1 cellular context compared by ENCODE assay signal in genomic region chr7:90346326-90347125, GRCh38.
A peak's percentile ranks its signal among the peaks of the same experiment; 100 is the strongest.
TF ChIP-seq lines count a peak whose summit lies in the region.

A gene with protein sequence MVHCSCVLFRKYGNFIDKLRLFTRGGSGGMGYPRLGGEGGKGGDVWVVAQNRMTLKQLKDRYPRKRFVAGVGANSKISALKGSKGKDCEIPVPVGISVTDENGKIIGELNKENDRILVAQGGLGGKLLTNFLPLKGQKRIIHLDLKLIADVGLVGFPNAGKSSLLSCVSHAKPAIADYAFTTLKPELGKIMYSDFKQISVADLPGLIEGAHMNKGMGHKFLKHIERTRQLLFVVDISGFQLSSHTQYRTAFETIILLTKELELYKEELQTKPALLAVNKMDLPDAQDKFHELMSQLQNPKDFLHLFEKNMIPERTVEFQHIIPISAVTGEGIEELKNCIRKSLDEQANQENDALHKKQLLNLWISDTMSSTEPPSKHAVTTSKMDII (plus strand): TSS chr7:90346716. CDS start chr7:90346742, 26 bp downstream.

TF ChIP-seq in HepG2, 621 proteins besides CTCF, POLR2A, EP300 and RAD21 (continued from another document and continues in another):
- TF ChIP-seq CHCHD3 (CRISPR knock-in tag; IDR thresholded peaks at IDR 0.05): no peak
- TF ChIP-seq ZNF547 (CRISPR knock-in tag; IDR thresholded peaks at IDR 0.05): peak; percentile 67; the same call in 1 of the 2 replicates
- 0 out of 2 replicates have a peak, but pooled peaks have one; percentile 59 for TF ChIP-seq ZFYVE20 (CRISPR knock-in tag; IDR thresholded peaks at IDR 0.05; ENCODE audit: borderline replicate concordance, low read depth)
- peak; percentile 84 for TF ChIP-seq GATAD2A (CRISPR knock-in tag; IDR thresholded peaks at IDR 0.05)
- TF ChIP-seq, protein P1, sequence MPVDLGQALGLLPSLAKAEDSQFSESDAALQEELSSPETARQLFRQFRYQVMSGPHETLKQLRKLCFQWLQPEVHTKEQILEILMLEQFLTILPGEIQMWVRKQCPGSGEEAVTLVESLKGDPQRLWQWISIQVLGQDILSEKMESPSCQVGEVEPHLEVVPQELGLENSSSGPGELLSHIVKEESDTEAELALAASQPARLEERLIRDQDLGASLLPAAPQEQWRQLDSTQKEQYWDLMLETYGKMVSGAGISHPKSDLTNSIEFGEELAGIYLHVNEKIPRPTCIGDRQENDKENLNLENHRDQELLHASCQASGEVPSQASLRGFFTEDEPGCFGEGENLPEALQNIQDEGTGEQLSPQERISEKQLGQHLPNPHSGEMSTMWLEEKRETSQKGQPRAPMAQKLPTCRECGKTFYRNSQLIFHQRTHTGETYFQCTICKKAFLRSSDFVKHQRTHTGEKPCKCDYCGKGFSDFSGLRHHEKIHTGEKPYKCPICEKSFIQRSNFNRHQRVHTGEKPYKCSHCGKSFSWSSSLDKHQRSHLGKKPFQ (CRISPR knock-in tag; IDR thresholded peaks at IDR 0.05; ENCODE audit: insufficient replicate concordance): no peak
- 0 out of 2 replicates have a peak, but pooled peaks have one; percentile 25 for TF ChIP-seq HOXA5 (CRISPR knock-in tag; IDR thresholded peaks at IDR 0.05)
- TF ChIP-seq, protein P2, sequence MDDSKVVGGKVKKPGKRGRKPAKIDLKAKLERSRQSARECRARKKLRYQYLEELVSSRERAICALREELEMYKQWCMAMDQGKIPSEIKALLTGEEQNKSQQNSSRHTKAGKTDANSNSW (CRISPR knock-in tag; IDR thresholded peaks at IDR 0.05; ENCODE audit: borderline replicate concordance): peak; percentile 87; the same call in 1 of the 2 replicates
- TF ChIP-seq ETV5 (CRISPR knock-in tag; IDR thresholded peaks at IDR 0.05; ENCODE audit: borderline replicate concordance): no peak; the same call in 1 of the 2 replicates
- TF ChIP-seq, protein P3, sequence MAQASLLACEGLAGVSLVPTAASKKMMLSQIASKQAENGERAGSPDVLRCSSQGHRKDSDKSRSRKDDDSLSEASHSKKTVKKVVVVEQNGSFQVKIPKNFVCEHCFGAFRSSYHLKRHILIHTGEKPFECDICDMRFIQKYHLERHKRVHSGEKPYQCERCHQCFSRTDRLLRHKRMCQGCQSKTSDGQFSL (CRISPR knock-in tag; IDR thresholded peaks at IDR 0.05): no peak
- no peak for TF ChIP-seq CCAR2 (optimal IDR thresholded peaks at IDR 0.05; ENCODE audit: low read depth, low read length)
- TF ChIP-seq CREM (IDR thresholded peaks at IDR 0.05): peak; percentile 99
- TF ChIP-seq CREM (CRISPR knock-in tag; IDR thresholded peaks at IDR 0.05): peak; percentile 84
- TF ChIP-seq TGIF2 (CRISPR knock-in tag; IDR thresholded peaks at IDR 0.05): peak; percentile 95
- no peak for TF ChIP-seq ZNF670 (CRISPR knock-in tag; IDR thresholded peaks at IDR 0.05; ENCODE audit: borderline replicate concordance)
- peak; percentile 98 for TF ChIP-seq ZFX (CRISPR knock-in tag; IDR thresholded peaks at IDR 0.05; ENCODE audit: low read depth)
- no peak for TF ChIP-seq ZNF549 (CRISPR knock-in tag; IDR thresholded peaks at IDR 0.05)
- TF ChIP-seq ARID2 (CRISPR knock-in tag; IDR thresholded peaks at IDR 0.05; ENCODE audit: borderline replicate concordance): peak; percentile 94
- TF ChIP-seq SMARCE1 (IDR thresholded peaks at IDR 0.05; ENCODE audit: borderline replicate concordance): no peak
- TF ChIP-seq PRMT3 (CRISPR knock-in tag; IDR thresholded peaks at IDR 0.05; ENCODE audit: borderline replicate concordance, low read depth): no peak
- TF ChIP-seq, protein P4, sequence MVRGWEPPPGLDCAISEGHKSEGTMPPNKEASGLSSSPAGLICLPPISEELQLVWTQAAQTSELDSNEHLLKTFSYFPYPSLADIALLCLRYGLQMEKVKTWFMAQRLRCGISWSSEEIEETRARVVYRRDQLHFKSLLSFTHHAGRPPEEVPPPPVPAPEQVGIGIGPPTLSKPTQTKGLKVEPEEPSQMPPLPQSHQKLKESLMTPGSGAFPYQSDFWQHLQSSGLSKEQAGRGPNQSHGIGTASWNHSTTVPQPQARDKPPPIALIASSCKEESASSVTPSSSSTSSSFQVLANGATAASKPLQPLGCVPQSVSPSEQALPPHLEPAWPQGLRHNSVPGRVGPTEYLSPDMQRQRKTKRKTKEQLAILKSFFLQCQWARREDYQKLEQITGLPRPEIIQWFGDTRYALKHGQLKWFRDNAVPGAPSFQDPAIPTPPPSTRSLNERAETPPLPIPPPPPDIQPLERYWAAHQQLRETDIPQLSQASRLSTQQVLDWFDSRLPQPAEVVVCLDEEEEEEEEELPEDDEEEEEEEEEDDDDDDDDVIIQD (CRISPR knock-in tag; IDR thresholded peaks at IDR 0.05; ENCODE audit: low read depth): peak; percentile 81
- no peak for TF ChIP-seq SETDB1 (CRISPR knock-in tag; IDR thresholded peaks at IDR 0.05; ENCODE audit: borderline replicate concordance)
- TF ChIP-seq FOXJ3 (CRISPR knock-in tag; IDR thresholded peaks at IDR 0.05; ENCODE audit: borderline replicate concordance): no peak
- TF ChIP-seq ZNF30 (CRISPR knock-in tag; IDR thresholded peaks at IDR 0.05): no peak
- peak; percentile 89; the same call in 1 of the 2 replicates for TF ChIP-seq ZNF607 (CRISPR knock-in tag; IDR thresholded peaks at IDR 0.05; ENCODE audit: borderline replicate concordance)
- TF ChIP-seq ZSCAN25 (CRISPR knock-in tag; IDR thresholded peaks at IDR 0.05): peak; percentile 73; the same call in 1 of the 2 replicates
- TF ChIP-seq RNF2 (conservative IDR thresholded peaks at IDR 0.05; ENCODE audit: low read depth): peak; percentile 49; the same call in 1 of the 2 replicates
- TF ChIP-seq, protein P5, sequence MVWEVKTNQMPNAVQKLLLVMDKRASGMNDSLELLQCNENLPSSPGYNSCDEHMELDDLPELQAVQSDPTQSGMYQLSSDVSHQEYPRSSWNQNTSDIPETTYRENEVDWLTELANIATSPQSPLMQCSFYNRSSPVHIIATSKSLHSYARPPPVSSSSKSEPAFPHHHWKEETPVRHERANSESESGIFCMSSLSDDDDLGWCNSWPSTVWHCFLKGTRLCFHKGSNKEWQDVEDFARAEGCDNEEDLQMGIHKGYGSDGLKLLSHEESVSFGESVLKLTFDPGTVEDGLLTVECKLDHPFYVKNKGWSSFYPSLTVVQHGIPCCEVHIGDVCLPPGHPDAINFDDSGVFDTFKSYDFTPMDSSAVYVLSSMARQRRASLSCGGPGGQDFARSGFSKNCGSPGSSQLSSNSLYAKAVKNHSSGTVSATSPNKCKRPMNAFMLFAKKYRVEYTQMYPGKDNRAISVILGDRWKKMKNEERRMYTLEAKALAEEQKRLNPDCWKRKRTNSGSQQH (CRISPR knock-in tag; IDR thresholded peaks at IDR 0.05; ENCODE audit: low read depth): no peak
- TF ChIP-seq CHD2 (IDR thresholded peaks at IDR 0.05; ENCODE audit: low read depth, low read length): peak; percentile 47; the same call in 1 of the 2 replicates
- TF ChIP-seq ZNF7 (CRISPR knock-in tag; IDR thresholded peaks at IDR 0.05): no peak
- peak; percentile 78; the same call in 1 of the 2 replicates for TF ChIP-seq ATF2 (CRISPR knock-in tag; IDR thresholded peaks at IDR 0.05)
- TF ChIP-seq MXD4 (CRISPR knock-in tag; IDR thresholded peaks at IDR 0.05): peak; percentile 85
- no peak for TF ChIP-seq SP140L (CRISPR knock-in tag; IDR thresholded peaks at IDR 0.05; ENCODE audit: borderline replicate concordance)
- no peak for TF ChIP-seq ZNF674 (CRISPR knock-in tag; IDR thresholded peaks at IDR 0.05; ENCODE audit: low read depth)
- no peak for TF ChIP-seq FOXA1 (IDR thresholded peaks at IDR 0.05)
- TF ChIP-seq FOXA1 (CRISPR knock-in tag; IDR thresholded peaks at IDR 0.05): no peak
- no peak for TF ChIP-seq ZNF253 (CRISPR knock-in tag; IDR thresholded peaks at IDR 0.05; ENCODE audit: borderline replicate concordance)
- TF ChIP-seq ZNF563 (CRISPR knock-in tag; IDR thresholded peaks at IDR 0.05): no peak
- TF ChIP-seq KDM6A (CRISPR knock-in tag; IDR thresholded peaks at IDR 0.05; ENCODE audit: low read depth): no peak
- peak; percentile 58 for TF ChIP-seq HMGXB3 (CRISPR knock-in tag; IDR thresholded peaks at IDR 0.05; ENCODE audit: borderline replicate concordance)
- peak; percentile 68; the same call in 1 of the 2 replicates for TF ChIP-seq ZNF414 (CRISPR knock-in tag; IDR thresholded peaks at IDR 0.05)
- TF ChIP-seq SCMH1 (CRISPR knock-in tag; IDR thresholded peaks at IDR 0.05; ENCODE audit: borderline replicate concordance): no peak
- TF ChIP-seq NR2F6 (IDR thresholded peaks at IDR 0.05): no peak
- TF ChIP-seq NR2F6 (CRISPR knock-in tag; IDR thresholded peaks at IDR 0.05): peak; percentile 37; the same call in 1 of the 2 replicates
- no peak for TF ChIP-seq DDIT3 (CRISPR knock-in tag; IDR thresholded peaks at IDR 0.05)
- no peak for TF ChIP-seq MAFF (IDR thresholded peaks at IDR 0.05; ENCODE audit: low read depth, low read length)
- TF ChIP-seq ZNF232 (CRISPR knock-in tag; IDR thresholded peaks at IDR 0.05; ENCODE audit: borderline replicate concordance): peak; percentile 39; the same call in 1 of the 2 replicates
- TF ChIP-seq NONO (IDR thresholded peaks at IDR 0.05): no peak
- TF ChIP-seq NONO (CRISPR knock-in tag; conservative IDR thresholded peaks at IDR 0.05): peak; percentile 91
- peak; percentile 63 for TF ChIP-seq FOXP4 (CRISPR knock-in tag; IDR thresholded peaks at IDR 0.05)
- peak; percentile 86; the same call in 1 of the 2 replicates for TF ChIP-seq SP4 (CRISPR knock-in tag; IDR thresholded peaks at IDR 0.05)
- TF ChIP-seq ZNF501 (CRISPR knock-in tag; IDR thresholded peaks at IDR 0.05): peak; percentile 97
- TF ChIP-seq ZNF350 (CRISPR knock-in tag; IDR thresholded peaks at IDR 0.05; ENCODE audit: borderline replicate concordance, low read depth): peak; percentile 83; the same call in 1 of the 2 replicates
- peak; percentile 57; the same call in 1 of the 2 replicates for TF ChIP-seq HOXD1 (CRISPR knock-in tag; IDR thresholded peaks at IDR 0.05)
- no peak for TF ChIP-seq JUN (CRISPR knock-in tag; IDR thresholded peaks at IDR 0.05)
- no peak for TF ChIP-seq TP53 (CRISPR knock-in tag; conservative IDR thresholded peaks at IDR 0.05)
- TF ChIP-seq ZNF224 (CRISPR knock-in tag; IDR thresholded peaks at IDR 0.05): no peak
- peak; percentile 19; the same call in 1 of the 2 replicates for TF ChIP-seq ZKSCAN8 (CRISPR knock-in tag; IDR thresholded peaks at IDR 0.05; ENCODE audit: borderline replicate concordance)
- no peak; the same call in 1 of the 2 replicates for TF ChIP-seq NFKB2 (CRISPR knock-in tag; IDR thresholded peaks at IDR 0.05; ENCODE audit: borderline replicate concordance)
- 0 out of 2 replicates have a peak, but pooled peaks have one; percentile 27 for TF ChIP-seq ZNF136 (CRISPR knock-in tag; IDR thresholded peaks at IDR 0.05; ENCODE audit: low read depth)
